1 cellular context compared by ENCODE assay signal in the genomic region with DNA sequence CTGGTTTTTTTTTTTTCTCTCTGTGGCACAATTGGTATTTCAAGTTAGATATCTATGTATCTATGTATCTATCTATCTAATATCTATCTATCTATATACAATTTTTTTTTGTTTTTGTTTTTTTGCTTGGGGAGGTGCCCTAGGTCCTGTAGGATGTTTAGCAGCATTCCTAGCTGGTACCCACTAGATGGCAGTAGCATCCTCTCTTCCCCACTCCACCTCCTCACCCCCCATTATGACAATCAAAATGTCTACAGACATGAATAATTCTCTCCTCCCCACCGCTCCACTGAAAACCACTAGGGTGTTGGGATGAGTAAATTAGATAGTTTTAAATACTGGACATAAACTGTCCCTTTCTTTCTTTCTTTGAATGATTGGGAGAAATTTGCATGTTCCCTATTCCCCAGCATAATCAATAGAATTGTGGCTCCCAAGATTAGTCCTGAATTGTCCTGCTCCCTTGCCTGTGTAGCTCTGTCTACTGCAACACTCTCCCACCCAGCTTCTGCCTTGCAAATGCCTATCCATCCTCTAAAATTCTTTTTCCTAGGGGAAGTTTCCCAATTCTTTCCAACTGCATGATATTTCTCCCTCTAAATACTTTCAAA.
TF ChIP-seq lines count a peak whose summit lies in the region.

No MANE protein-coding gene starts in this region.

TF ChIP-seq in HCT116, 20 proteins besides CTCF, POLR2A, EP300 and RAD21 (continued from another document):
- TF ChIP-seq, protein P1, sequence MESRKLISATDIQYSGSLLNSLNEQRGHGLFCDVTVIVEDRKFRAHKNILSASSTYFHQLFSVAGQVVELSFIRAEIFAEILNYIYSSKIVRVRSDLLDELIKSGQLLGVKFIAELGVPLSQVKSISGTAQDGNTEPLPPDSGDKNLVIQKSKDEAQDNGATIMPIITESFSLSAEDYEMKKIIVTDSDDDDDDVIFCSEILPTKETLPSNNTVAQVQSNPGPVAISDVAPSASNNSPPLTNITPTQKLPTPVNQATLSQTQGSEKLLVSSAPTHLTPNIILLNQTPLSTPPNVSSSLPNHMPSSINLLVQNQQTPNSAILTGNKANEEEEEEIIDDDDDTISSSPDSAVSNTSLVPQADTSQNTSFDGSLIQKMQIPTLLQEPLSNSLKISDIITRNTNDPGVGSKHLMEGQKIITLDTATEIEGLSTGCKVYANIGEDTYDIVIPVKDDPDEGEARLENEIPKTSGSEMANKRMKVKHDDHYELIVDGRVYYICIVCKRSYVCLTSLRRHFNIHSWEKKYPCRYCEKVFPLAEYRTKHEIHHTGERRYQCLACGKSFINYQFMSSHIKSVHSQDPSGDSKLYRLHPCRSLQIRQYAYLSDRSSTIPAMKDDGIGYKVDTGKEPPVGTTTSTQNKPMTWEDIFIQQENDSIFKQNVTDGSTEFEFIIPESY (IDR thresholded peaks at IDR 0.05; ENCODE audit: extremely low read depth, insufficient replicate concordance, low read length), result no peak
- TF ChIP-seq SP1 (IDR thresholded peaks at IDR 0.05; ENCODE audit: low read depth) (no peak), FOSL1 (IDR thresholded peaks at IDR 0.05; ENCODE audit: low read depth) (no peak), ZNF274 (IDR thresholded peaks at IDR 0.05; ENCODE audit: low read depth, low read length) (no peak), EZH2phosphoT487 (IDR thresholded peaks at IDR 0.05; ENCODE audit: borderline replicate concordance) (no peak), CBX3 (IDR thresholded peaks at IDR 0.05; ENCODE audit: low read depth) (no peak), ATF3 (IDR thresholded peaks at IDR 0.05) (no peak), ZFX (IDR thresholded peaks at IDR 0.05) (no peak), EZH2 (IDR thresholded peaks at IDR 0.05) (no peak), ELF1 (IDR thresholded peaks at IDR 0.05; ENCODE audit: borderline replicate concordance, low read depth) (no peak), TCF7L2 (IDR thresholded peaks at IDR 0.05; ENCODE audit: borderline replicate concordance, extremely low read depth, insufficient read depth, insufficient read length) (no peak), CEBPB (IDR thresholded peaks at IDR 0.05; ENCODE audit: low read depth) (no peak)
- TF ChIP-seq, protein P2, sequence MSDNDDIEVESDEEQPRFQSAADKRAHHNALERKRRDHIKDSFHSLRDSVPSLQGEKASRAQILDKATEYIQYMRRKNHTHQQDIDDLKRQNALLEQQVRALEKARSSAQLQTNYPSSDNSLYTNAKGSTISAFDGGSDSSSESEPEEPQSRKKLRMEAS (IDR thresholded peaks at IDR 0.05), result no peak
- TF ChIP-seq, protein P3, sequence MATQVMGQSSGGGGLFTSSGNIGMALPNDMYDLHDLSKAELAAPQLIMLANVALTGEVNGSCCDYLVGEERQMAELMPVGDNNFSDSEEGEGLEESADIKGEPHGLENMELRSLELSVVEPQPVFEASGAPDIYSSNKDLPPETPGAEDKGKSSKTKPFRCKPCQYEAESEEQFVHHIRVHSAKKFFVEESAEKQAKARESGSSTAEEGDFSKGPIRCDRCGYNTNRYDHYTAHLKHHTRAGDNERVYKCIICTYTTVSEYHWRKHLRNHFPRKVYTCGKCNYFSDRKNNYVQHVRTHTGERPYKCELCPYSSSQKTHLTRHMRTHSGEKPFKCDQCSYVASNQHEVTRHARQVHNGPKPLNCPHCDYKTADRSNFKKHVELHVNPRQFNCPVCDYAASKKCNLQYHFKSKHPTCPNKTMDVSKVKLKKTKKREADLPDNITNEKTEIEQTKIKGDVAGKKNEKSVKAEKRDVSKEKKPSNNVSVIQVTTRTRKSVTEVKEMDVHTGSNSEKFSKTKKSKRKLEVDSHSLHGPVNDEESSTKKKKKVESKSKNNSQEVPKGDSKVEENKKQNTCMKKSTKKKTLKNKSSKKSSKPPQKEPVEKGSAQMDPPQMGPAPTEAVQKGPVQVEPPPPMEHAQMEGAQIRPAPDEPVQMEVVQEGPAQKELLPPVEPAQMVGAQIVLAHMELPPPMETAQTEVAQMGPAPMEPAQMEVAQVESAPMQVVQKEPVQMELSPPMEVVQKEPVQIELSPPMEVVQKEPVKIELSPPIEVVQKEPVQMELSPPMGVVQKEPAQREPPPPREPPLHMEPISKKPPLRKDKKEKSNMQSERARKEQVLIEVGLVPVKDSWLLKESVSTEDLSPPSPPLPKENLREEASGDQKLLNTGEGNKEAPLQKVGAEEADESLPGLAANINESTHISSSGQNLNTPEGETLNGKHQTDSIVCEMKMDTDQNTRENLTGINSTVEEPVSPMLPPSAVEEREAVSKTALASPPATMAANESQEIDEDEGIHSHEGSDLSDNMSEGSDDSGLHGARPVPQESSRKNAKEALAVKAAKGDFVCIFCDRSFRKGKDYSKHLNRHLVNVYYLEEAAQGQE (IDR thresholded peaks at IDR 0.05; ENCODE audit: low read depth), result no peak
